In genomic region chr5:95600557-95600956, GRCh38 we compare ENCODE assay signal across 20 cellular contexts. TPM values are rescaled to one million over a fixed set of nuclear protein-coding genes. Genes with fewer than 3 reads are reported as not detected.
DNase-seq lines count a peak whose midpoint lies in the region; ATAC-seq, FAIRE-seq and TF ChIP-seq lines count a peak whose summit lies in the region.
"Had no signal": no experiment of that assay in that cellular context is flagged by ENCODE, and none has a peak within 500 bp of the region (broad histone marks: within the 10 kb centered on the region; RNA-seq: fewer than 3 reads in every experiment).

No MANE protein-coding gene starts in this region.

- DNase-seq in AG08395 (ENCODE audit: low spot score), result peak; percentile 10
- peak; percentile 32 for DNase-seq in GM23248
- DNase-seq in K562 (ENCODE audit: extremely low read depth in 1 of 4, low spot score in 3 of 4), result no peak
- DNase-seq in fibroblast of the aortic adventitia (ENCODE audit: low read depth), result peak; percentile 67
- DNase-seq in UCSD-AML1 (lab: John Stamatoyannopoulos, UW; ENCODE audit: unreplicated experiment), result no peak
- DNase-seq in OCI-M2 (lab: John Stamatoyannopoulos, UW; ENCODE audit: unreplicated experiment), result no peak
- DNase-seq in naive thymus-derived CD4-positive, alpha-beta T cell, result no peak
- DNase-seq: CD4-positive, CD25-positive, alpha-beta regulatory T cell; GOT3; Kasumi-1; MM.1S; NCI-H1105; NCI-H1694; NCI-H2107; NCI-H345; NCI-H69; SHP77 treated with DMSO at 0.1 percent for 48 hours had no signal

- WGBS in GM23248 (ENCODE audit: low coverage in 1 of 2, low lambda C conversion rate in 2 of 2, missing lambda C conversion rate in 2 of 2), 2 experiments, result 66 to 68% methylated on average over 1 of the region's 1 CpG
- WGBS in K562 (ENCODE audit: insufficient coverage, low coverage, missing lambda C conversion rate), result 88% methylated on average over 1 of the region's 1 CpG

- H3K9ac ChIP-seq in GM23248 (no peak overlapping the region), K562 (ENCODE audit: insufficient read depth in 1 of 2, low read depth in 2 of 2, low read length in 2 of 2) (no peak overlapping the region)

- CTCF ChIA-PET in K562 (lab: Yijun Ruan, JAX; ENCODE audit: low intra/inter-chr PET ratio), result no interaction called here
- CTCF ChIA-PET in naive thymus-derived CD4-positive, alpha-beta T cell (lab: Charles Lee), result no interaction called here

- H3K27ac ChIP-seq in GM23248, result no peak overlapping the region
- H3K27ac ChIP-seq in K562 (ENCODE audit: extremely low read depth, low read depth, low read length), result no peak overlapping the region
- H3K27ac ChIP-seq in naive thymus-derived CD4-positive, alpha-beta T cell (ENCODE audit: low read depth, low read length), result no peak overlapping the region

- ATAC-seq in K562 (no peak), GM19328 (IDR thresholded peaks at IDR 0.05; ENCODE audit: unreplicated experiment) (no peak)
- no peak for ATAC-seq in naive thymus-derived CD4-positive, alpha-beta T cell

- H3K4me1 ChIP-seq in GM23248 (ENCODE audit: insufficient read depth) (peaks cover 12% of the 10 kb centered on the region; the same call in 1 of the 2 replicates), K562 (replicated peaks in 1 of 2; ENCODE audit: control insufficient read depth in 2 of 2, insufficient read depth in 2 of 2, low read length in 2 of 2) (no peaks in the 10 kb centered on the region)
- H3K4me1 ChIP-seq in naive thymus-derived CD4-positive, alpha-beta T cell (ENCODE audit: control insufficient read depth in 2 of 2, insufficient read depth in 2 of 2, low read length in 2 of 2), result no peaks in the 10 kb centered on the region

- no peaks in the 10 kb centered on the region for H3K9me3 Mint-ChIP-seq in naive thymus-derived CD4-positive, alpha-beta T cell
- H3K9me3 Mint-ChIP-seq: CD4-positive, CD25-positive, alpha-beta regulatory T cell had no signal

- H3K4me1 Mint-ChIP-seq in naive thymus-derived CD4-positive, alpha-beta T cell, result peaks cover 0 to 15% (median 0%) of the 10 kb centered on the region in 7 donors
- H3K4me1 Mint-ChIP-seq: CD4-positive, CD25-positive, alpha-beta regulatory T cell had no signal

- H3K36me3 ChIP-seq in GM23248 (ENCODE audit: low read depth) (peaks cover 8% of the 10 kb centered on the region), K562 (ENCODE audit: control insufficient read depth, insufficient read depth, low read length) (peaks cover 7% of the 10 kb centered on the region; the same call in 1 of the 3 replicates)
- peaks cover 0 to 5% (median 0%) of the 10 kb centered on the region in 3 experiments for H3K36me3 ChIP-seq in naive thymus-derived CD4-positive, alpha-beta T cell (ENCODE audit: control insufficient read depth in 2 of 3, insufficient read depth in 3 of 3, low read length in 3 of 3)

- H3K79me2 ChIP-seq in GM23248 (ENCODE audit: insufficient read depth) (no peaks in the 10 kb centered on the region), K562 (ENCODE audit: control insufficient read depth, insufficient read depth, low read length) (no peaks in the 10 kb centered on the region)

- no peak for TF ChIP-seq RAD21 in K562 (CRISPR knock-in tag; conservative IDR thresholded peaks at IDR 0.05 in 1 of 2, IDR thresholded peaks at IDR 0.05 in 1 of 2)

- no peak for FAIRE-seq in K562 (lab: Jason Lieb, UNC)
- FAIRE-seq: A204.1 had no signal

- H3K4me2 ChIP-seq in GM23248 (ENCODE audit: unreplicated experiment), result no peak overlapping the region
- no peak overlapping the region for H3K4me2 ChIP-seq in K562 (ENCODE audit: insufficient read depth, low read length)

- H3K36me3 Mint-ChIP-seq in naive thymus-derived CD4-positive, alpha-beta T cell, result peaks cover 0 to 22% (median 9%) of the 10 kb centered on the region in 5 donors

- H3K9me1 ChIP-seq in K562 (ENCODE audit: control insufficient read depth, insufficient read depth, low read length), result no peaks in the 10 kb centered on the region

- no peaks in the 10 kb centered on the region for H3K27me3 Mint-ChIP-seq in naive thymus-derived CD4-positive, alpha-beta T cell
- H3K27me3 Mint-ChIP-seq: CD4-positive, CD25-positive, alpha-beta regulatory T cell had no signal

- no peaks in the 10 kb centered on the region for H4K20me1 ChIP-seq in GM23248 (ENCODE audit: insufficient read depth)
- no peaks in the 10 kb centered on the region for H4K20me1 ChIP-seq in K562 (replicated peaks; ENCODE audit: control insufficient read depth, insufficient read depth, low read length)

- H3K4me3 ChIP-seq in GM23248 (no peak overlapping the region), K562 (no peak overlapping the region), fibroblast of the aortic adventitia (ENCODE audit: low read depth, low read length) (no peak overlapping the region)
- H3K4me3 ChIP-seq in naive thymus-derived CD4-positive, alpha-beta T cell (ENCODE audit: low read length), result no peak overlapping the region

- no peaks in the 10 kb centered on the region for H3K9me3 ChIP-seq in GM23248 (ENCODE audit: low read depth)
- H3K9me3 ChIP-seq in K562 (replicated peaks; ENCODE audit: control insufficient read depth, insufficient read depth, low read depth, low read length), result no peaks in the 10 kb centered on the region
- H3K9me3 ChIP-seq in naive thymus-derived CD4-positive, alpha-beta T cell (ENCODE audit: control insufficient read depth in 2 of 3, low read length in 3 of 3), result no peaks in the 10 kb centered on the region

- TF ChIP-seq EP300 in K562 (IDR thresholded peaks at IDR 0.05; ENCODE audit: low read length), result no peak

- H2AFZ ChIP-seq in GM23248 (no peak overlapping the region), K562 (ENCODE audit: low read depth, low read length) (no peak overlapping the region)

- intact Hi-C loops in K562 (cut with micrococcal nuclease), result no loop called here
- intact Hi-C loops in naive thymus-derived CD4-positive, alpha-beta T cell (cut with micrococcal nuclease), result no loop called here

- no peak for TF ChIP-seq POLR2A in K562 (conservative IDR thresholded peaks at IDR 0.05)

- no peaks in the 10 kb centered on the region for H3K9me2 ChIP-seq in GM23248 (ENCODE audit: insufficient read depth)

- H3K27ac Mint-ChIP-seq in naive thymus-derived CD4-positive, alpha-beta T cell, result no peak overlapping the region
- H3K27ac Mint-ChIP-seq: CD4-positive, CD25-positive, alpha-beta regulatory T cell had no signal

- H3F3A ChIP-seq in GM23248 (ENCODE audit: insufficient read depth), result no peaks in the 10 kb centered on the region

- in situ Hi-C loops in GM23248 (cut with MboI) (no loop called here), K562 (cut with MboI) (no loop called here)

- BruUV-seq in K562 (replicated peaks; lab: Mats Ljungman, UMichigan), result no TSS peak

- H3K4me3 Mint-ChIP-seq in naive thymus-derived CD4-positive, alpha-beta T cell, result no peak overlapping the region
- H3K4me3 Mint-ChIP-seq: CD4-positive, CD25-positive, alpha-beta regulatory T cell had no signal

- TF ChIP-seq CTCF in K562 (IDR thresholded peaks at IDR 0.05 in 2 of 3, conservative IDR thresholded peaks at IDR 0.05 in 1 of 3; ENCODE audit: insufficient read depth in 2 of 3, low read depth in 1 of 3, low read length in 3 of 3) (no peak), fibroblast of the aortic adventitia (IDR thresholded peaks at IDR 0.05; ENCODE audit: insufficient read depth, low read length) (no peak)

- no peaks in the 10 kb centered on the region for H3K27me3 ChIP-seq in GM23248 (replicated peaks; ENCODE audit: insufficient read depth)
- no peaks in the 10 kb centered on the region for H3K27me3 ChIP-seq in K562 (ENCODE audit: control insufficient read depth in 2 of 2, insufficient read depth in 2 of 2, low read length in 2 of 2)
- no peaks in the 10 kb centered on the region for H3K27me3 ChIP-seq in naive thymus-derived CD4-positive, alpha-beta T cell (ENCODE audit: control insufficient read depth in 2 of 2, insufficient read depth in 2 of 2, low read length in 2 of 2)

- POLR2A ChIA-PET in K562 (lab: Yijun Ruan, JAX), result no interaction called here
- POLR2A ChIA-PET in naive thymus-derived CD4-positive, alpha-beta T cell (lab: Charles Lee), result interaction anchor here (1.0 kb wide), 1 partner anchor 46 kb away, joined by 3 read pairs; the partner anchor contains the start of gene RFESD

RNA-seq across cellular contexts. Expression of gene GPR150, which starts 19.3 kb away (rescaled TPM):
- 1.1 TPM in 1 of 2 replicates, not detected in the other for total RNA-seq in GM23248 (2014; rRNA removed; shearing (Covaris generic))
- polyA plus RNA-seq in GM23248 (2016; fragmentation: Nextera tagmentation; extraction: Ambion mirVana) (0.25 and 0.35 TPM in 2 replicates), K562 (2011; rRNA removed) (not detected in 2 replicates), K562 (2014; fragmentation: Illumina TruSeq; extraction: Trizol) (not detected in 2 replicates), K562 (2014; fragmentation: Nextera tagmentation; extraction: Ambion mirVana) (not detected), K562 (2014; rRNA removed) (not detected in 2 replicates)
- total RNA-seq in K562 (2011; cell fraction: chromatin; rRNA removed; ENCODE audit: low replicate concordance), result not detected in 2 replicates
- total RNA-seq in K562 (2011; cell fraction: nucleolus; rRNA removed), result not detected in 2 replicates
- not detected in 2 replicates for total RNA-seq in K562 (2011; cell fraction: nucleoplasm; rRNA removed)
- total RNA-seq in K562 (2014; rRNA removed) (not detected in 2 replicates), K562 (2014; rRNA removed; fragmentation: Illumina TruSeq; extraction: Trizol) (not detected in 2 replicates), K562 (2015; rRNA removed; fragmentation: Illumina TruSeq; extraction: Trizol) (not detected in 2 replicates), K562 (2021) (not detected in 2 replicates), fibroblast of the aortic adventitia (ENCODE audit: low replicate concordance) (0.27 and 0.98 TPM in 2 replicates)
- not detected in 2 replicates for polyA plus RNA-seq in K562 (2011; cell fraction: cytosol; rRNA removed)
- not detected in 2 replicates for polyA plus RNA-seq in K562 (2011; cell fraction: nucleus; rRNA removed)
- not detected in 2 replicates for polyA plus RNA-seq in K562 (2012)
- not detected in 2 replicates for polyA minus RNA-seq in K562 (2011; rRNA and poly(A)+ RNA removed)
- polyA minus RNA-seq in K562 (2011; cell fraction: cytosol; rRNA and poly(A)+ RNA removed), result not detected in 2 replicates
- polyA minus RNA-seq in K562 (2011; cell fraction: nucleus; rRNA and poly(A)+ RNA removed), result not detected in 2 replicates
- 1 to 10 TPM in 3 of 5 experiments, under 1 TPM in 2; 0.48 to 1.5 (median 1.1) TPM for total RNA-seq in naive thymus-derived CD4-positive, alpha-beta T cell
- 1 to 10 TPM; 3.3 to 3.5 TPM for polyA plus RNA-seq in naive thymus-derived CD4-positive, alpha-beta T cell
- total RNA-seq: RPMI7951 had no signal

RNA-seq across cellular contexts. Expression of gene ARSK, which starts 45.7 kb away (rescaled TPM):
- total RNA-seq in GM23248 (2014; rRNA removed; shearing (Covaris generic)), result 8.9 and 14.5 TPM in 2 replicates
- polyA plus RNA-seq in GM23248 (2016; fragmentation: Nextera tagmentation; extraction: Ambion mirVana) (11.3 and 12.1 TPM in 2 replicates), K562 (2011; rRNA removed) (6.6 and 9.4 TPM in 2 replicates), K562 (2014; fragmentation: Illumina TruSeq; extraction: Trizol) (8.5 and 8.9 TPM in 2 replicates), K562 (2014; fragmentation: Nextera tagmentation; extraction: Ambion mirVana) (1 to 10 TPM; 2.7 to 2.8 TPM), K562 (2014; rRNA removed) (9.1 and 12.3 TPM in 2 replicates)
- total RNA-seq in K562 (2011; cell fraction: chromatin; rRNA removed; ENCODE audit: low replicate concordance), result 5.1 and 20.8 TPM in 2 replicates
- total RNA-seq in K562 (2011; cell fraction: nucleolus; rRNA removed), result 4.8 and 7.0 TPM in 2 replicates
- total RNA-seq in K562 (2011; cell fraction: nucleoplasm; rRNA removed), result 9.5 and 11.5 TPM in 2 replicates
- total RNA-seq in K562 (2014; rRNA removed) (5.2 and 6.4 TPM in 2 replicates), K562 (2014; rRNA removed; fragmentation: Illumina TruSeq; extraction: Trizol) (6.8 and 7.7 TPM in 2 replicates), K562 (2015; rRNA removed; fragmentation: Illumina TruSeq; extraction: Trizol) (7.1 and 8.0 TPM in 2 replicates), K562 (2021) (5.5 and 6.1 TPM in 2 replicates), fibroblast of the aortic adventitia (ENCODE audit: low replicate concordance) (8.6 and 19.0 TPM in 2 replicates)
- polyA plus RNA-seq in K562 (2011; cell fraction: cytosol; rRNA removed), result 3.3 and 4.7 TPM in 2 replicates
- polyA plus RNA-seq in K562 (2011; cell fraction: nucleus; rRNA removed), result 2.4 and 2.5 TPM in 2 replicates
- 7.2 and 7.4 TPM in 2 replicates for polyA plus RNA-seq in K562 (2012)
- polyA minus RNA-seq in K562 (2011; rRNA and poly(A)+ RNA removed), result 11.8 TPM in 2 replicates
- 2.9 and 4.4 TPM in 2 replicates for polyA minus RNA-seq in K562 (2011; cell fraction: cytosol; rRNA and poly(A)+ RNA removed)
- polyA minus RNA-seq in K562 (2011; cell fraction: nucleus; rRNA and poly(A)+ RNA removed), result 5.5 and 8.1 TPM in 2 replicates
- total RNA-seq in naive thymus-derived CD4-positive, alpha-beta T cell, result 1 to 10 TPM; 2.5 to 8.5 (median 4.5) TPM
- 10 to 100 TPM; 12.1 to 13.3 TPM for polyA plus RNA-seq in naive thymus-derived CD4-positive, alpha-beta T cell

RNA-seq across cellular contexts. Expression of gene SKIC3, which starts 45.8 kb away (rescaled TPM):
- 83.5 and 101 TPM in 2 replicates for total RNA-seq in GM23248 (2014; rRNA removed; shearing (Covaris generic))
- polyA plus RNA-seq in GM23248 (2016; fragmentation: Nextera tagmentation; extraction: Ambion mirVana) (65.1 and 77.6 TPM in 2 replicates), K562 (2011; rRNA removed) (65.9 and 72.4 TPM in 2 replicates), K562 (2014; fragmentation: Illumina TruSeq; extraction: Trizol) (33.8 and 37.6 TPM in 2 replicates), K562 (2014; fragmentation: Nextera tagmentation; extraction: Ambion mirVana) (10 to 100 TPM; 35.1 to 44.1 TPM), K562 (2014; rRNA removed) (29.4 and 30.7 TPM in 2 replicates)
- 52.7 and 299 TPM in 2 replicates for total RNA-seq in K562 (2011; cell fraction: chromatin; rRNA removed; ENCODE audit: low replicate concordance)
- total RNA-seq in K562 (2011; cell fraction: nucleolus; rRNA removed), result 21.8 and 35.8 TPM in 2 replicates
- total RNA-seq in K562 (2011; cell fraction: nucleoplasm; rRNA removed), result 65.2 and 78.6 TPM in 2 replicates
- total RNA-seq in K562 (2014; rRNA removed) (37.7 and 38.1 TPM in 2 replicates), K562 (2014; rRNA removed; fragmentation: Illumina TruSeq; extraction: Trizol) (65.7 and 78.5 TPM in 2 replicates), K562 (2015; rRNA removed; fragmentation: Illumina TruSeq; extraction: Trizol) (62.2 and 63.9 TPM in 2 replicates), K562 (2021) (54.0 and 54.4 TPM in 2 replicates), fibroblast of the aortic adventitia (ENCODE audit: low replicate concordance) (146 and 163 TPM in 2 replicates)
- polyA plus RNA-seq in K562 (2011; cell fraction: cytosol; rRNA removed), result 8.7 and 18.9 TPM in 2 replicates
- polyA plus RNA-seq in K562 (2011; cell fraction: nucleus; rRNA removed), result 45.8 and 107 TPM in 2 replicates
- polyA plus RNA-seq in K562 (2012), result 27.8 and 38.9 TPM in 2 replicates
- polyA minus RNA-seq in K562 (2011; rRNA and poly(A)+ RNA removed), result 177 and 186 TPM in 2 replicates
- 30.2 and 42.8 TPM in 2 replicates for polyA minus RNA-seq in K562 (2011; cell fraction: cytosol; rRNA and poly(A)+ RNA removed)
- 66.2 and 144 TPM in 2 replicates for polyA minus RNA-seq in K562 (2011; cell fraction: nucleus; rRNA and poly(A)+ RNA removed)
- total RNA-seq in naive thymus-derived CD4-positive, alpha-beta T cell, result 100 to 1,000 TPM in 1 of 5 experiments, 10 to 100 TPM in 4; 74.6 to 103 (median 81.0) TPM
- polyA plus RNA-seq in naive thymus-derived CD4-positive, alpha-beta T cell, result 10 to 100 TPM; 27.6 to 43.1 TPM

RNA-seq across cellular contexts. Expression of gene RFESD, which starts 46.0 kb away (rescaled TPM):
- total RNA-seq in GM23248 (2014; rRNA removed; shearing (Covaris generic)), result 0.38 and 1.2 TPM in 2 replicates
- 4.6 and 6.6 TPM in 2 replicates for polyA plus RNA-seq in GM23248 (2016; fragmentation: Nextera tagmentation; extraction: Ambion mirVana)
- 53.1 and 146 TPM in 2 replicates for total RNA-seq in K562 (2011; cell fraction: chromatin; rRNA removed; ENCODE audit: low replicate concordance)
- total RNA-seq in K562 (2011; cell fraction: nucleolus; rRNA removed), result 30.5 and 38.8 TPM in 2 replicates
- total RNA-seq in K562 (2011; cell fraction: nucleoplasm; rRNA removed), result 87.9 and 144 TPM in 2 replicates
- total RNA-seq in K562 (2014; rRNA removed), result 59.6 and 62.3 TPM in 2 replicates
- total RNA-seq in K562 (2014; rRNA removed; fragmentation: Illumina TruSeq; extraction: Trizol), result 192 and 220 TPM in 2 replicates
- 128 and 140 TPM in 2 replicates for total RNA-seq in K562 (2015; rRNA removed; fragmentation: Illumina TruSeq; extraction: Trizol)
- 128 and 129 TPM in 2 replicates for total RNA-seq in K562 (2021)
- polyA plus RNA-seq in K562 (2011; rRNA removed), result 106 and 218 TPM in 2 replicates
- polyA plus RNA-seq in K562 (2011; cell fraction: cytosol; rRNA removed), result 21.1 and 32.0 TPM in 2 replicates
- 44.8 and 55.3 TPM in 2 replicates for polyA plus RNA-seq in K562 (2011; cell fraction: nucleus; rRNA removed)
- polyA plus RNA-seq in K562 (2012), result 47.8 and 127 TPM in 2 replicates
- polyA plus RNA-seq in K562 (2014; fragmentation: Illumina TruSeq; extraction: Trizol), result 120 and 129 TPM in 2 replicates
- polyA plus RNA-seq in K562 (2014; fragmentation: Nextera tagmentation; extraction: Ambion mirVana), result 100 to 1,000 TPM; 506 to 600 TPM
- 102 and 125 TPM in 2 replicates for polyA plus RNA-seq in K562 (2014; rRNA removed)
- polyA minus RNA-seq in K562 (2011; rRNA and poly(A)+ RNA removed), result 78.8 and 104 TPM in 2 replicates
- 27.6 and 34.3 TPM in 2 replicates for polyA minus RNA-seq in K562 (2011; cell fraction: cytosol; rRNA and poly(A)+ RNA removed)
- polyA minus RNA-seq in K562 (2011; cell fraction: nucleus; rRNA and poly(A)+ RNA removed), result 66.6 and 78.3 TPM in 2 replicates
- total RNA-seq in fibroblast of the aortic adventitia (ENCODE audit: low replicate concordance), result 0.33 and 4.7 TPM in 2 replicates
- 1 to 10 TPM; 2.2 to 9.2 (median 6.5) TPM for total RNA-seq in naive thymus-derived CD4-positive, alpha-beta T cell
- polyA plus RNA-seq in naive thymus-derived CD4-positive, alpha-beta T cell, result 10 to 100 TPM; 10.7 to 21.2 TPM

Comparison
In these comparisons a context has a peak if more than half of its experiments do, and no peak if none do; other contexts are left out.
1. DNase-seq: peak in AG08395 (single experiment), GM23248 (single experiment) and fibroblast of the aortic adventitia (single experiment); none in K562 (0 of 4), UCSD-AML1 (single experiment), OCI-M2 (single experiment) and naive thymus-derived CD4-positive, alpha-beta T cell (0 of 9).